8 cellular contexts compared by ENCODE assay signal in the genomic region with DNA sequence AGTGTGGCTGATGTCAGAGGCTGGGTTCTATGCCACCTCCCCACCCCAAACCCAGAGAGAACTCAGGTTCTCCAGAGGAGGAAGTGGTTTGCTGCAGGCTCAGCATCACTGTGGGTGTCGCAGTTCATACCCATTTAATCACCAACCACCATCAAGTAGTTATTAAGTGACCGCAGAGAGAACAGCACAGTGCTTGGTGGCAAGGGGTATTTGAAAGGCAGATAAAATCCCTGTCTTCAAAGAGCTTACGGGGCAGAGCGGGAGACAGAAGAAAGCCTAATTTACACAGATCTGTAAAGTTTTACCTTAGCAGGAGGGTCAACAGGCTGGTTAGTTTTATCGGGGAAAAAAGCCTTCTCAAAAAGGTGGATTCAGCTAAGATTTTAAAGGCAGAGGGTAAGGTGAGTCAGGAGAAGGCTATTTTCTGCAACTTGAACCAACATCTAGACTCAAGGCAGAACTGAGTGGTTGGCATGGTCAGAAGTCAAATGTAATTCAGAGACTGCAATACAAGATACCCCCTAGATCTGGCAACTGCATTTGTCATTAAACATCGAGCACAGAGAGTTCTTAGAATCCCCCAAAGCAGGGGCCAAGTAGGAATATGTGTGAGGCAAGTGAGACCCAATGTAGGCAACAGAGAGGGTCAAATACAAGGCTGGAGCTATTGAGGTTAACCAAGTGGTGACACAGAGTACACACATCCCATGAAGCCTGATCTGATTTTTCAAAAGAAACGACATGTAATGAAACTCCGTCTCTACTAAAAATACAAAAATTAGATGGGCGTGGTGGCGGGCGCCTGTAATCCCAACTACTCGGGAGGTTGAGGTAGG. TPM values are rescaled to one million over a fixed set of nuclear protein-coding genes. Genes with fewer than 3 reads are reported as not detected.
DNase-seq lines count a peak whose midpoint lies in the region; ATAC-seq, FAIRE-seq and TF ChIP-seq lines count a peak whose summit lies in the region.

No MANE protein-coding gene starts in this region.

- TF ChIP-seq CTCF in K562 (IDR thresholded peaks at IDR 0.05 in 2 of 3, conservative IDR thresholded peaks at IDR 0.05 in 1 of 3; ENCODE audit: insufficient read depth in 2 of 3, low read depth in 1 of 3, low read length in 3 of 3) (no peak), hepatocyte (IDR thresholded peaks at IDR 0.05; ENCODE audit: poor library complexity) (no peak)

- H3K9me3 ChIP-seq in K562 (replicated peaks; ENCODE audit: control insufficient read depth, insufficient read depth, low read depth, low read length) (no peaks in the 10 kb centered on the region), hepatocyte (ENCODE audit: low read depth) (no peaks in the 10 kb centered on the region)

- WGBS in K562 (ENCODE audit: insufficient coverage, low coverage, missing lambda C conversion rate): 70% methylated on average over 12 of the region's 12 CpGs
- 91% methylated on average over 12 of the region's 12 CpGs for WGBS in hepatocyte (ENCODE audit: low lambda C conversion rate, missing lambda C conversion rate)

- no TSS peak for BruUV-seq in K562 (replicated peaks; lab: Mats Ljungman, UMichigan)

- intact Hi-C loops in K562 (cut with micrococcal nuclease): no loop called here

- FAIRE-seq in K562 (lab: Jason Lieb, UNC): no peak

- in situ Hi-C loops in K562 (cut with MboI): no loop called here

- no peak for TF ChIP-seq EP300 in K562 (IDR thresholded peaks at IDR 0.05; ENCODE audit: low read length)

- DNase-seq in UCSD-AML1 (lab: John Stamatoyannopoulos, UW; ENCODE audit: unreplicated experiment) (peak; percentile 57), K562 (ENCODE audit: extremely low read depth in 1 of 4, low spot score in 3 of 4) (no peak), hepatocyte (ENCODE audit: low spot score) (no peak), NCI-H1436 (lab: John Stamatoyannopoulos, UW) (no peak), DMS79 (lab: John Stamatoyannopoulos, UW) (no peak)
- DNase-seq in stimulated activated CD4-positive, alpha-beta T cell treated with anti-CD3 and anti-CD28 coated beads, Interleukin-4, amount 100 ng/mL, for 24 hours: peak; percentile 79

- no peaks in the 10 kb centered on the region for H3K27me3 ChIP-seq in K562 (ENCODE audit: control insufficient read depth in 2 of 2, insufficient read depth in 2 of 2, low read length in 2 of 2)
- no peaks in the 10 kb centered on the region for H3K27me3 ChIP-seq in hepatocyte

- H2AFZ ChIP-seq in K562 (ENCODE audit: low read depth, low read length) (no peak overlapping the region), hepatocyte (no peak overlapping the region)

- H3K27ac ChIP-seq in K562 (ENCODE audit: extremely low read depth, low read depth, low read length): no peak overlapping the region
- H3K27ac ChIP-seq in hepatocyte: no peak overlapping the region

- no peaks in the 10 kb centered on the region for H3K9me2 ChIP-seq in hepatocyte (replicated peaks; ENCODE audit: insufficient read depth)

- TF ChIP-seq RAD21 in K562 (CRISPR knock-in tag; conservative IDR thresholded peaks at IDR 0.05 in 1 of 2, IDR thresholded peaks at IDR 0.05 in 1 of 2): no peak

- H4K20me1 ChIP-seq in K562 (replicated peaks; ENCODE audit: control insufficient read depth, insufficient read depth, low read length) (peaks cover 19% of the 10 kb centered on the region), hepatocyte (ENCODE audit: insufficient read depth, poor library complexity, severe bottlenecking) (peaks cover 80% of the 10 kb centered on the region)

- no peak overlapping the region for H3K4me2 ChIP-seq in K562 (ENCODE audit: insufficient read depth, low read length)
- H3K4me2 ChIP-seq in hepatocyte: no peak overlapping the region

- no peak for TF ChIP-seq POLR2A in K562 (conservative IDR thresholded peaks at IDR 0.05)

- POLR2A ChIA-PET in K562 (lab: Yijun Ruan, JAX): interaction anchor here (0.9 to 6.8 kb wide), 5 partner anchors 9 to 61 kb away, joined by 3 to 53 read pairs (median 4); partner anchors contain the start of genes RNU4-1, RNU4-2 and RPLP0

- peaks cover 28 to 34% of the 10 kb centered on the region in 2 experiments for H3K4me1 ChIP-seq in K562 (replicated peaks in 1 of 2; ENCODE audit: control insufficient read depth in 2 of 2, insufficient read depth in 2 of 2, low read length in 2 of 2)
- H3K4me1 ChIP-seq in hepatocyte (ENCODE audit: insufficient read depth): peaks cover 34% of the 10 kb centered on the region

- H3K9ac ChIP-seq in K562 (ENCODE audit: insufficient read depth in 1 of 2, low read depth in 2 of 2, low read length in 2 of 2): no peak overlapping the region; a peak in 1 of 4 replicates

- H3K36me3 ChIP-seq in K562 (ENCODE audit: control insufficient read depth, insufficient read depth, low read length) (peaks cover 13% of the 10 kb centered on the region; the same call in 1 of the 3 replicates), hepatocyte (replicated peaks; ENCODE audit: insufficient read depth, low read depth) (no peaks in the 10 kb centered on the region)

- peaks cover 30% of the 10 kb centered on the region for H3K79me2 ChIP-seq in K562 (ENCODE audit: control insufficient read depth, insufficient read depth, low read length)
- peaks cover 98% of the 10 kb centered on the region for H3K79me2 ChIP-seq in hepatocyte

- peaks cover 3% of the 10 kb centered on the region for H3K9me1 ChIP-seq in K562 (ENCODE audit: control insufficient read depth, insufficient read depth, low read length)

- ATAC-seq in GM18520 (IDR thresholded peaks at IDR 0.05; ENCODE audit: unreplicated experiment) (peak; percentile 54), K562 (no peak), HG03439 (IDR thresholded peaks at IDR 0.05; ENCODE audit: unreplicated experiment) (no peak)

- H3K4me3 ChIP-seq in K562 (no peak overlapping the region), hepatocyte (no peak overlapping the region)

- CTCF ChIA-PET in K562 (lab: Yijun Ruan, JAX; ENCODE audit: low intra/inter-chr PET ratio): no interaction called here

RNA-seq across cellular contexts. Expression of gene PXN, which starts 13.2 kb away (rescaled TPM):
- 70.6 and 142 TPM in 2 replicates for total RNA-seq in K562 (2011; cell fraction: chromatin; rRNA removed; ENCODE audit: low replicate concordance)
- total RNA-seq in K562 (2011; cell fraction: nucleolus; rRNA removed): 45.5 and 48.2 TPM in 2 replicates
- 51.8 and 52.7 TPM in 2 replicates for total RNA-seq in K562 (2011; cell fraction: nucleoplasm; rRNA removed)
- total RNA-seq in K562 (2014; rRNA removed) (18.6 and 22.7 TPM in 2 replicates), K562 (2014; rRNA removed; fragmentation: Illumina TruSeq; extraction: Trizol) (13.1 and 16.4 TPM in 2 replicates), K562 (2015; rRNA removed; fragmentation: Illumina TruSeq; extraction: Trizol) (13.5 and 14.2 TPM in 2 replicates), K562 (2021) (66.6 and 74.1 TPM in 2 replicates), hepatocyte (26.7 and 30.4 TPM in 2 replicates)
- polyA plus RNA-seq in K562 (2011; rRNA removed) (28.6 and 44.1 TPM in 2 replicates), K562 (2014; fragmentation: Illumina TruSeq; extraction: Trizol) (64.7 and 71.8 TPM in 2 replicates), K562 (2014; fragmentation: Nextera tagmentation; extraction: Ambion mirVana) (1 to 10 TPM; 4.0 to 4.8 TPM), K562 (2014; rRNA removed) (40.7 and 42.2 TPM in 2 replicates), hepatocyte (61.7 and 69.3 TPM in 2 replicates)
- polyA plus RNA-seq in K562 (2011; cell fraction: cytosol; rRNA removed): 31.5 and 36.7 TPM in 2 replicates
- polyA plus RNA-seq in K562 (2011; cell fraction: nucleus; rRNA removed): 43.4 and 76.1 TPM in 2 replicates
- 59.0 and 70.2 TPM in 2 replicates for polyA plus RNA-seq in K562 (2012)
- 19.9 and 22.3 TPM in 2 replicates for polyA minus RNA-seq in K562 (2011; rRNA and poly(A)+ RNA removed)
- 16.7 and 38.8 TPM in 2 replicates for polyA minus RNA-seq in K562 (2011; cell fraction: cytosol; rRNA and poly(A)+ RNA removed)
- 12.4 and 19.8 TPM in 2 replicates for polyA minus RNA-seq in K562 (2011; cell fraction: nucleus; rRNA and poly(A)+ RNA removed)

RNA-seq across cellular contexts. Expression of gene RNU4-2, which starts 39.4 kb away (rescaled TPM):
- total RNA-seq in K562 (2011; cell fraction: chromatin; rRNA removed; ENCODE audit: low replicate concordance): under 0.01 TPM in 2 replicates
- total RNA-seq in K562 (2011; cell fraction: nucleolus; rRNA removed): under 0.01 TPM in 2 replicates
- total RNA-seq in K562 (2011; cell fraction: nucleoplasm; rRNA removed): under 0.01 TPM in 2 replicates
- under 0.01 TPM in 2 replicates for total RNA-seq in K562 (2014; rRNA removed)
- total RNA-seq in K562 (2014; rRNA removed; fragmentation: Illumina TruSeq; extraction: Trizol): 25,223 and 25,496 TPM in 2 replicates
- total RNA-seq in K562 (2015; rRNA removed; fragmentation: Illumina TruSeq; extraction: Trizol): 12,048 and 12,298 TPM in 2 replicates
- 3,537 and 4,682 TPM in 2 replicates for total RNA-seq in K562 (2021)
- polyA plus RNA-seq in K562 (2011; rRNA removed): under 0.01 TPM in 1 of 2 replicates, not detected in the other
- under 0.01 TPM in 2 replicates for polyA plus RNA-seq in K562 (2011; cell fraction: cytosol; rRNA removed)
- polyA plus RNA-seq in K562 (2011; cell fraction: nucleus; rRNA removed): under 0.01 TPM in 2 replicates
- 413 TPM in 1 of 2 replicates, not detected in the other for polyA plus RNA-seq in K562 (2012)
- not detected in 2 replicates for polyA plus RNA-seq in K562 (2014; fragmentation: Illumina TruSeq; extraction: Trizol)
- polyA plus RNA-seq in K562 (2014; fragmentation: Nextera tagmentation; extraction: Ambion mirVana): not detected
- not detected in 2 replicates for polyA plus RNA-seq in K562 (2014; rRNA removed)
- 22,641 and 27,760 TPM in 2 replicates for polyA minus RNA-seq in K562 (2011; rRNA and poly(A)+ RNA removed)
- polyA minus RNA-seq in K562 (2011; cell fraction: cytosol; rRNA and poly(A)+ RNA removed): 52,716 and 68,347 TPM in 2 replicates
- under 0.01 TPM in 2 replicates for polyA minus RNA-seq in K562 (2011; cell fraction: nucleus; rRNA and poly(A)+ RNA removed)
- under 0.01 TPM in 2 replicates for total RNA-seq in hepatocyte
- polyA plus RNA-seq in hepatocyte: not detected in 2 replicates

RNA-seq across cellular contexts. Expression of gene RNU4-1, which starts 40.7 kb away (rescaled TPM):
- under 0.01 TPM in 2 replicates for total RNA-seq in K562 (2011; cell fraction: chromatin; rRNA removed; ENCODE audit: low replicate concordance)
- total RNA-seq in K562 (2011; cell fraction: nucleolus; rRNA removed): under 0.01 TPM in 2 replicates
- under 0.01 TPM in 2 replicates for total RNA-seq in K562 (2011; cell fraction: nucleoplasm; rRNA removed)
- total RNA-seq in K562 (2014; rRNA removed): under 0.01 TPM in 2 replicates
- 19,719 and 20,874 TPM in 2 replicates for total RNA-seq in K562 (2014; rRNA removed; fragmentation: Illumina TruSeq; extraction: Trizol)
- total RNA-seq in K562 (2015; rRNA removed; fragmentation: Illumina TruSeq; extraction: Trizol): 10,612 and 10,827 TPM in 2 replicates
- total RNA-seq in K562 (2021): 3,001 and 3,563 TPM in 2 replicates
- under 0.01 TPM in 2 replicates for polyA plus RNA-seq in K562 (2011; rRNA removed)
- under 0.01 TPM in 1 of 2 replicates, not detected in the other for polyA plus RNA-seq in K562 (2011; cell fraction: cytosol; rRNA removed)
- polyA plus RNA-seq in K562 (2011; cell fraction: nucleus; rRNA removed): under 0.01 TPM in 2 replicates
- polyA plus RNA-seq in K562 (2012): 195 TPM in 1 of 2 replicates, not detected in the other
- polyA plus RNA-seq in K562 (2014; fragmentation: Illumina TruSeq; extraction: Trizol): not detected in 2 replicates
- not detected for polyA plus RNA-seq in K562 (2014; fragmentation: Nextera tagmentation; extraction: Ambion mirVana)
- polyA plus RNA-seq in K562 (2014; rRNA removed): not detected in 2 replicates
- 15,789 and 16,657 TPM in 2 replicates for polyA minus RNA-seq in K562 (2011; rRNA and poly(A)+ RNA removed)
- 57,407 and 78,930 TPM in 2 replicates for polyA minus RNA-seq in K562 (2011; cell fraction: cytosol; rRNA and poly(A)+ RNA removed)
- under 0.01 TPM in 2 replicates for polyA minus RNA-seq in K562 (2011; cell fraction: nucleus; rRNA and poly(A)+ RNA removed)
- total RNA-seq in hepatocyte: under 0.01 TPM in 2 replicates
- polyA plus RNA-seq in hepatocyte: not detected in 2 replicates

RNA-seq across cellular contexts. Expression of gene SIRT4, which starts 49.8 kb away (rescaled TPM):
- 2.8 and 3.7 TPM in 2 replicates for total RNA-seq in K562 (2011; cell fraction: chromatin; rRNA removed; ENCODE audit: low replicate concordance)
- total RNA-seq in K562 (2011; cell fraction: nucleolus; rRNA removed): 2.5 and 2.6 TPM in 2 replicates
- total RNA-seq in K562 (2011; cell fraction: nucleoplasm; rRNA removed): 2.8 and 3.2 TPM in 2 replicates
- total RNA-seq in K562 (2014; rRNA removed): 0.86 and 3.1 TPM in 2 replicates
- total RNA-seq in K562 (2014; rRNA removed; fragmentation: Illumina TruSeq; extraction: Trizol): 2.3 TPM in 2 replicates
- total RNA-seq in K562 (2015; rRNA removed; fragmentation: Illumina TruSeq; extraction: Trizol): 1.5 and 1.6 TPM in 2 replicates
- 2.5 and 3.1 TPM in 2 replicates for total RNA-seq in K562 (2021)
- polyA plus RNA-seq in K562 (2011; rRNA removed): 2.4 and 3.2 TPM in 2 replicates
- 2.5 TPM in 2 replicates for polyA plus RNA-seq in K562 (2011; cell fraction: cytosol; rRNA removed)
- polyA plus RNA-seq in K562 (2011; cell fraction: nucleus; rRNA removed): 1.2 and 1.5 TPM in 2 replicates
- polyA plus RNA-seq in K562 (2012): 2.4 and 3.6 TPM in 2 replicates
- 2.7 and 2.8 TPM in 2 replicates for polyA plus RNA-seq in K562 (2014; fragmentation: Illumina TruSeq; extraction: Trizol)
- polyA plus RNA-seq in K562 (2014; fragmentation: Nextera tagmentation; extraction: Ambion mirVana): 1 to 10 TPM; 5.1 to 5.2 TPM
- polyA plus RNA-seq in K562 (2014; rRNA removed): 1.8 and 3.2 TPM in 2 replicates
- 1.9 and 2.5 TPM in 2 replicates for polyA minus RNA-seq in K562 (2011; rRNA and poly(A)+ RNA removed)
- polyA minus RNA-seq in K562 (2011; cell fraction: cytosol; rRNA and poly(A)+ RNA removed): 1.4 TPM in 1 of 2 replicates, not detected in the other
- 0.54 and 2.2 TPM in 2 replicates for polyA minus RNA-seq in K562 (2011; cell fraction: nucleus; rRNA and poly(A)+ RNA removed)
- 3.9 and 7.7 TPM in 2 replicates for total RNA-seq in hepatocyte
- polyA plus RNA-seq in hepatocyte: 3.0 and 5.5 TPM in 2 replicates

RNA-seq across cellular contexts. Expression of gene RPLP0, which starts 51.4 kb away (rescaled TPM):
- total RNA-seq in K562 (2011; cell fraction: chromatin; rRNA removed; ENCODE audit: low replicate concordance): 1,112 and 2,318 TPM in 2 replicates
- total RNA-seq in K562 (2011; cell fraction: nucleolus; rRNA removed): 2,659 and 3,037 TPM in 2 replicates
- 2,953 and 5,147 TPM in 2 replicates for total RNA-seq in K562 (2011; cell fraction: nucleoplasm; rRNA removed)
- total RNA-seq in K562 (2014; rRNA removed): 4,900 and 6,436 TPM in 2 replicates
- total RNA-seq in K562 (2014; rRNA removed; fragmentation: Illumina TruSeq; extraction: Trizol): 3,191 and 3,833 TPM in 2 replicates
- total RNA-seq in K562 (2015; rRNA removed; fragmentation: Illumina TruSeq; extraction: Trizol): 3,802 and 3,820 TPM in 2 replicates
- 3,845 and 4,075 TPM in 2 replicates for total RNA-seq in K562 (2021)
- 7,931 and 10,886 TPM in 2 replicates for polyA plus RNA-seq in K562 (2011; rRNA removed)
- polyA plus RNA-seq in K562 (2011; cell fraction: cytosol; rRNA removed): 11,423 and 15,718 TPM in 2 replicates
- polyA plus RNA-seq in K562 (2011; cell fraction: nucleus; rRNA removed): 3,653 and 4,979 TPM in 2 replicates
- 4,990 and 8,357 TPM in 2 replicates for polyA plus RNA-seq in K562 (2012)
- 5,372 and 5,510 TPM in 2 replicates for polyA plus RNA-seq in K562 (2014; fragmentation: Illumina TruSeq; extraction: Trizol)
- polyA plus RNA-seq in K562 (2014; fragmentation: Nextera tagmentation; extraction: Ambion mirVana): 1,000 to 10,000 TPM; 6,875 to 7,674 TPM
- 6,483 and 6,682 TPM in 2 replicates for polyA plus RNA-seq in K562 (2014; rRNA removed)
- polyA minus RNA-seq in K562 (2011; rRNA and poly(A)+ RNA removed): 5,001 and 5,431 TPM in 2 replicates
- 2,569 and 3,110 TPM in 2 replicates for polyA minus RNA-seq in K562 (2011; cell fraction: cytosol; rRNA and poly(A)+ RNA removed)
- 738 and 1,257 TPM in 2 replicates for polyA minus RNA-seq in K562 (2011; cell fraction: nucleus; rRNA and poly(A)+ RNA removed)
- 3,730 and 3,982 TPM in 2 replicates for total RNA-seq in hepatocyte
- polyA plus RNA-seq in hepatocyte: 775 and 798 TPM in 2 replicates

Comparison
In these comparisons a context has a peak if more than half of its experiments do, and no peak if none do; other contexts are left out.
1. DNase-seq: peak in UCSD-AML1 (single experiment) and stimulated activated CD4-positive, alpha-beta T cell treated with anti-CD3 and anti-CD28 coated beads, Interleukin-4, amount 100 ng/mL, for 24 hours (single experiment); none in K562 (0 of 4), hepatocyte (single experiment), NCI-H1436 (single experiment) and DMS79 (single experiment).